In the genomic region with DNA sequence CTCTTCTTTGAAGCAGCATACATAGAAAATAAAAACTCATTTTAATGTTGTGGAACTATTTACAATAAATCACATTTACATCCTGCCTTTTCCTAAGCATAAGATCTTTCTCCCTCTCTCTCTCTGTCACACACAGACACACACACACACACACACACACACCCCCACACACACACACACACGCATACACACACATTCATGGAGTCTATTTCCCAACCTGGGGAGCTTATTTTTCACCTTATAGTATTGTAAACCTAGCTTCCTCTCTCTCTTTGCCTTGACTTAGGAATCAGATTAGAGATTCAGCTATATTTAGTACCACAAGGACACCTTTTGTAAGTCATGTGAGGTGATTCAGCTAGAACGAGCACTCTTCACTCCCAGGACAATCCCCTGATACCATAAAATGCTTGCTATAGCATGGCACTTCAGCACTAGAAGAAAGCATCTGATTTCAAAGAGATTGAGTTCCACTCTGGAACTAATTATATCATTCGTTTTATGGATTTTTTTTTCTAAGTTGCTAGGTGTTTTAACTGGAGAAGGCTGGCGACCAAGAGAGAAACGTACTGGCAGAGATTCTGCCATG, we compare ENCODE assay signal across 25 cellular contexts. TPM values are rescaled to one million over a fixed set of nuclear protein-coding genes. Genes with fewer than 3 reads are reported as not detected.
DNase-seq lines count a peak whose midpoint lies in the region; ATAC-seq and TF ChIP-seq lines count a peak whose summit lies in the region.
"Had no signal": no experiment of that assay in that cellular context is flagged by ENCODE, and none has a peak within 500 bp of the region (broad histone marks: within the 10 kb centered on the region; RNA-seq: fewer than 3 reads in every experiment).

No MANE protein-coding gene starts in this region.

- H4K5ac ChIP-seq in IMR-90 (ENCODE audit: low read depth, low read length): no peak overlapping the region; the same call in 1 of the 2 replicates

- in situ Hi-C loops in IMR-90 (cut with MboI; ENCODE audit: low sequenced_read_pairs): loop anchor here (5.0 kb wide), 2 partner anchors 275 to 530 kb away; a partner anchor contains a TSS

- no peak overlapping the region for H2AFZ ChIP-seq in IMR-90 (replicated peaks; ENCODE audit: low read length, poor library complexity)
- H2AFZ ChIP-seq: neural progenitor cell had no signal

- H3K4me2 ChIP-seq in IMR-90 (ENCODE audit: low read depth, low read length): no peak overlapping the region
- H3K4me2 ChIP-seq: neural progenitor cell had no signal

- H3K4me1 Mint-ChIP-seq in nephron progenitor cell: peaks cover 72% of the 10 kb centered on the region
- no peaks in the 10 kb centered on the region for H3K4me1 Mint-ChIP-seq in activated T-cell treated with anti-CD3 and anti-CD28 coated beads, Interleukin-2, amount 50 U/mL, for 4 hours (ENCODE audit: low read depth)
- H3K4me1 Mint-ChIP-seq in naive thymus-derived CD8-positive, alpha-beta T cell: peaks cover 0 to 5% (median 2%) of the 10 kb centered on the region in 4 donors

- BruUV-seq in IMR-90 (replicated peaks; lab: Mats Ljungman, UMichigan): no TSS peak

- no peak for TF ChIP-seq RAD21 in IMR-90 (IDR thresholded peaks at IDR 0.05; ENCODE audit: low read length)

- no CpG with 5 or more reads among the region's 5 CpGs for WGBS in IMR-90 (ENCODE audit: extremely low coverage in 2 of 2, insufficient read length in 1 of 2), 2 experiments

- TF ChIP-seq POLR2A in IMR-90 (IDR thresholded peaks at IDR 0.05; ENCODE audit: low read depth, low read length): no peak

- H3K27me3 ChIP-seq in IMR-90 (ENCODE audit: control insufficient read depth, insufficient read depth, low read length) (no peaks in the 10 kb centered on the region), H7 (ENCODE audit: control insufficient read depth, insufficient read depth, low read length) (peaks cover 5% of the 10 kb centered on the region; the same call in 1 of the 2 replicates)
- H3K27me3 ChIP-seq: adrenal gland, Peyer's patch, SJCRH30, upper lobe of left lung had no signal

- peak overlapping the region; percentile 54; the same call in 1 of the 2 replicates for H2BK120ac ChIP-seq in IMR-90 (ENCODE audit: low read depth, low read length)

- no peak overlapping the region for H3K9ac ChIP-seq in IMR-90 (ENCODE audit: low read depth, low read length)
- H3K9ac ChIP-seq: neural progenitor cell had no signal

- H3K27ac Mint-ChIP-seq in nephron progenitor cell: peak overlapping the region; percentile 73
- H3K27ac Mint-ChIP-seq in naive thymus-derived CD8-positive, alpha-beta T cell: no peak overlapping the region
- H3K27ac Mint-ChIP-seq: CD4-positive, CD25-positive, alpha-beta regulatory T cell; neural progenitor cell had no signal

- no peaks in the 10 kb centered on the region for H4K20me1 ChIP-seq in IMR-90 (ENCODE audit: insufficient read depth, low read length)

- no peak overlapping the region for H3K18ac ChIP-seq in IMR-90 (ENCODE audit: low read depth, low read length)

- DNase-seq in IMR-90 (no peak), NCI-H1436 treated with DMSO at 0.1 percent for 48 hours (lab: John Stamatoyannopoulos, UW) (peak; percentile 26), NCI-H345 treated with DMSO at 0.1 percent for 48 hours (lab: John Stamatoyannopoulos, UW; ENCODE audit: unreplicated experiment) (peak; percentile 41), nephron progenitor cell (no peak), H7 (no peak)
- DNase-seq in activated T-cell treated with anti-CD3 and anti-CD28 coated beads, Interleukin-2, amount 50 U/mL, for 4 hours: no peak
- DNase-seq in naive thymus-derived CD8-positive, alpha-beta T cell: no peak
- DNase-seq: activated CD4-positive, alpha-beta T cell treated with anti-CD3 and anti-CD28 coated beads, Interleukin-2, amount 50 U/mL, for 48 hours; activated T-cell treated with anti-CD3 and anti-CD28 coated beads for 4 hours; CD4-positive, CD25-positive, alpha-beta regulatory T cell; cortex of kidney; heart left ventricle; left ventricle myocardium inferior; midbrain; NK-92 treated with Interleukin-12 subunit alpha and Interleukin-12 subunit beta, amount 100 ng/mL, for 24 hours; Peyer's patch; stomach; T-helper 2 cell; upper lobe of left lung; WERI-Rb-1 had no signal

- dilution Hi-C loops in IMR-90 (cut with HindIII; ENCODE audit: low sequenced_read_pairs, unreplicated experiment): no loop called here

- 0 out of 2 replicates have a peak overlapping the region, but pooled peaks have one; percentile 23 for H2AK5ac ChIP-seq in IMR-90 (ENCODE audit: low read depth, low read length)

- ATAC-seq in IMR-90 (ENCODE audit: low read depth) (no peak), GM21515 (IDR thresholded peaks at IDR 0.05; ENCODE audit: unreplicated experiment) (no peak)
- no peak for ATAC-seq in activated T-cell treated with anti-CD3 and anti-CD28 coated beads, Interleukin-2, amount 50 U/mL, for 4 hours
- no peak for ATAC-seq in naive thymus-derived CD8-positive, alpha-beta T cell
- ATAC-seq: HCT116, heart left ventricle had no signal

- H3K36me3 Mint-ChIP-seq in nephron progenitor cell (ENCODE audit: low read depth): no peaks in the 10 kb centered on the region
- no peaks in the 10 kb centered on the region for H3K36me3 Mint-ChIP-seq in activated T-cell treated with anti-CD3 and anti-CD28 coated beads, Interleukin-2, amount 50 U/mL, for 4 hours (ENCODE audit: insufficient read depth)
- H3K36me3 Mint-ChIP-seq in naive thymus-derived CD8-positive, alpha-beta T cell: no peaks in the 10 kb centered on the region
- H3K36me3 Mint-ChIP-seq: CD4-positive, CD25-positive, alpha-beta regulatory T cell; neural progenitor cell had no signal

- H3K36me3 ChIP-seq in IMR-90 (ENCODE audit: control insufficient read depth, insufficient read depth, low read length) (no peaks in the 10 kb centered on the region), H7 (replicated peaks; ENCODE audit: control insufficient read depth, insufficient read depth, low read length) (no peaks in the 10 kb centered on the region)
- H3K36me3 ChIP-seq: adrenal gland, heart left ventricle, left ventricle myocardium inferior, neural progenitor cell, Peyer's patch, SJCRH30, stomach, upper lobe of left lung, WERI-Rb-1 had no signal

- POLR2A ChIA-PET in IMR-90 (lab: Charles Lee; ENCODE audit: unreplicated experiment): no interaction called here
- POLR2A ChIA-PET in naive thymus-derived CD8-positive, alpha-beta T cell (lab: Charles Lee): no interaction called here

- no peaks in the 10 kb centered on the region for H3K79me1 ChIP-seq in IMR-90 (ENCODE audit: low read depth in 1 of 2, low read length in 2 of 2)

- no peak overlapping the region for H3K27ac ChIP-seq in IMR-90 (ENCODE audit: insufficient read depth, low read length)
- H3K27ac ChIP-seq: heart left ventricle, left ventricle myocardium inferior, neural progenitor cell, Peyer's patch, SJCRH30, stomach, upper lobe of left lung, WERI-Rb-1 had no signal

- intact Hi-C loops in IMR-90 (cut with micrococcal nuclease): no loop called here

- H3K4me1 ChIP-seq in IMR-90 (ENCODE audit: control insufficient read depth, insufficient read depth, low read length): peaks cover 16% of the 10 kb centered on the region
- H3K4me1 ChIP-seq: left ventricle myocardium inferior, Peyer's patch had no signal

- H3K9me3 Mint-ChIP-seq in nephron progenitor cell: no peaks in the 10 kb centered on the region
- no peaks in the 10 kb centered on the region for H3K9me3 Mint-ChIP-seq in activated T-cell treated with anti-CD3 and anti-CD28 coated beads, Interleukin-2, amount 50 U/mL, for 4 hours
- no peaks in the 10 kb centered on the region for H3K9me3 Mint-ChIP-seq in naive thymus-derived CD8-positive, alpha-beta T cell
- H3K9me3 Mint-ChIP-seq: CD4-positive, CD25-positive, alpha-beta regulatory T cell; neural progenitor cell had no signal

- H2BK5ac ChIP-seq in IMR-90 (ENCODE audit: low read depth, low read length, poor library complexity, severe bottlenecking): no peak overlapping the region

- TF ChIP-seq CTCF in IMR-90 (conservative IDR thresholded peaks at IDR 0.05; ENCODE audit: low read depth, low read length): no peak
- TF ChIP-seq CTCF in nephron progenitor cell (IDR thresholded peaks at IDR 0.05): no peak

- peak overlapping the region in 1 of 2 experiments; percentile 36; a peak in 2 of 4 replicates for H4K8ac ChIP-seq in IMR-90 (ENCODE audit: low read depth in 2 of 2, low read length in 2 of 2)

- H3K4ac ChIP-seq in IMR-90 (ENCODE audit: low read depth, low read length): peak overlapping the region; percentile 28; the same call in 1 of the 2 replicates

- H2BK20ac ChIP-seq in IMR-90 (ENCODE audit: low read depth, low read length): peak overlapping the region; percentile 27; the same call in 1 of the 2 replicates

- H3K4me3 ChIP-seq in IMR-90 (ENCODE audit: insufficient read depth, low read depth, low read length) (no peak overlapping the region), H7 (ENCODE audit: insufficient read depth, low read depth, low read length) (no peak overlapping the region)
- H3K4me3 ChIP-seq: adrenal gland, heart left ventricle, left ventricle myocardium inferior, neural progenitor cell, Peyer's patch, SJCRH30, stomach, upper lobe of left lung had no signal

- peaks cover 15% of the 10 kb centered on the region for H3K9me1 ChIP-seq in IMR-90 (ENCODE audit: insufficient read depth, low read length)

- no peak overlapping the region for H2AK9ac ChIP-seq in IMR-90 (replicated peaks; ENCODE audit: low read depth, low read length, poor library complexity)

- peaks cover 9% of the 10 kb centered on the region for H3K27me3 Mint-ChIP-seq in nephron progenitor cell (ENCODE audit: low read depth, poor library complexity)
- H3K27me3 Mint-ChIP-seq in activated T-cell treated with anti-CD3 and anti-CD28 coated beads, Interleukin-2, amount 50 U/mL, for 4 hours (ENCODE audit: low read depth): peaks cover 24% of the 10 kb centered on the region
- H3K27me3 Mint-ChIP-seq in naive thymus-derived CD8-positive, alpha-beta T cell: peaks cover 6 to 25% (median 21%) of the 10 kb centered on the region in 5 donors

- H3K9me3 ChIP-seq in IMR-90 (ENCODE audit: control insufficient read depth, insufficient read depth, low read length): no peaks in the 10 kb centered on the region
- H3K9me3 ChIP-seq: adrenal gland, heart left ventricle, left ventricle myocardium inferior, Peyer's patch, SJCRH30, stomach, upper lobe of left lung had no signal

- CTCF ChIA-PET in IMR-90 (lab: Yijun Ruan, JAX): interaction anchor here (0.5 to 1.4 kb wide), 3 partner anchors 8 to 536 kb away, joined by 3 read pairs; no protein-coding TSS in a partner anchor

- H2BK15ac ChIP-seq in IMR-90 (ENCODE audit: low read depth, low read length): peak overlapping the region; percentile 32; the same call in 1 of the 3 replicates

- H3K14ac ChIP-seq in IMR-90 (replicated peaks; ENCODE audit: low read depth, low read length): no peak overlapping the region; the same call in 1 of the 2 replicates

- no peak overlapping the region for H3K56ac ChIP-seq in IMR-90 (ENCODE audit: extremely low read depth, insufficient read depth, low read length)

- no peak overlapping the region for H3K4me3 Mint-ChIP-seq in nephron progenitor cell
- no peak overlapping the region for H3K4me3 Mint-ChIP-seq in activated T-cell treated with anti-CD3 and anti-CD28 coated beads, Interleukin-2, amount 50 U/mL, for 4 hours
- H3K4me3 Mint-ChIP-seq in naive thymus-derived CD8-positive, alpha-beta T cell: no peak overlapping the region
- H3K4me3 Mint-ChIP-seq: CD4-positive, CD25-positive, alpha-beta regulatory T cell; neural progenitor cell had no signal

- H3K23ac ChIP-seq in IMR-90 (ENCODE audit: low read depth, low read length): peak overlapping the region; percentile 53; the same call in 1 of the 2 replicates

- peak overlapping the region; percentile 39; the same call in 1 of the 2 replicates for H4K91ac ChIP-seq in IMR-90 (ENCODE audit: insufficient read depth, low read depth, low read length)

RNA-seq across cellular contexts. Expression of a gene that starts 23.6 kb away (rescaled TPM):
- under 0.01 TPM in 1 of 2 replicates, not detected in the other for total RNA-seq in IMR-90 (2012; rRNA removed)
- polyA plus RNA-seq in IMR-90 (2012; rRNA removed): 0.03 and 0.13 TPM in 2 replicates
- polyA plus RNA-seq in IMR-90 (2012; cell fraction: cytosol; rRNA removed): 0.04 and 0.21 TPM in 2 replicates
- 0.15 TPM in 1 of 2 replicates, not detected in the other for polyA plus RNA-seq in IMR-90 (2012; cell fraction: nucleus; rRNA removed; ENCODE audit: low replicate concordance)
- 1 to 10 TPM; 1.1 to 1.5 (median 1.3) TPM for total RNA-seq in activated T-cell treated with anti-CD3 and anti-CD28 coated beads, Interleukin-2, amount 50 U/mL, for 4 hours
- total RNA-seq in naive thymus-derived CD8-positive, alpha-beta T cell: 1 to 10 TPM; 3.5 to 4.1 TPM
- polyA plus RNA-seq in naive thymus-derived CD8-positive, alpha-beta T cell: 1 to 10 TPM; 4.2 to 7.8 (median 6.4) TPM
- 1.1 and 2.8 TPM in 2 replicates for total RNA-seq in H7 (2014; rRNA removed; shearing (Covaris generic))

Comparison
In these comparisons a context has a peak if more than half of its experiments do, and no peak if none do; other contexts are left out.
1. DNase-seq: peak in NCI-H1436 treated with DMSO at 0.1 percent for 48 hours (single experiment) and NCI-H345 treated with DMSO at 0.1 percent for 48 hours (single experiment); none in IMR-90 (single experiment), nephron progenitor cell (single experiment), activated T-cell treated with anti-CD3 and anti-CD28 coated beads, Interleukin-2, amount 50 U/mL, for 4 hours (single experiment), naive thymus-derived CD8-positive, alpha-beta T cell (0 of 10) and H7 (single experiment).